In the genomic region with DNA sequence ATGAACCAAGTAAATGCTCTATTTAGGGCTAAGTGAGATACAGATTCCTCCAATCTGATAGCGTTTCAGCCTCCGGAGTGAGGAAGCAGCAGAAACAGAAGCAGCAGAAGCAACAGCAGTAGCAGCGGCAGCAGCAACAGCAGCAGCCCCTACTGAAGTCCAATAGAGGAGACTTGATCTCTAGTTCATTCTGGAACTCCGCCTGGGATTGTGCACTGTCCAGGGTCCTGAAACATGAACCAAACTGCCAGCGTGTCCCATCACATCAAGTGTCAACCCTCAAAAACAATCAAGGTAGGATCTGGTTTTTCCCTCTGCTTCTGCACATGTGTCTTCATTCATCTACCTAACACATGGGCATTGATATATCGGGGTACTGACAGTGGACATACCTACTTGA, we compare ENCODE assay signal across 12 cellular contexts. TPM values are rescaled to one million over a fixed set of nuclear protein-coding genes. Genes with fewer than 3 reads are reported as not detected.
A peak's percentile ranks its signal among the peaks of the same experiment; 100 is the strongest.
DNase-seq lines count a peak whose midpoint lies in the region; ATAC-seq, FAIRE-seq and TF ChIP-seq lines count a peak whose summit lies in the region.
"Had no signal": no experiment of that assay in that cellular context is flagged by ENCODE, and none has a peak within 500 bp of the region (broad histone marks: within the 10 kb centered on the region; RNA-seq: fewer than 3 reads in every experiment).

TSS of gene DPP10 (plus strand) at position 97 of the 400 bp plus-strand sequence.

- FAIRE-seq in HepG2 (lab: Jason Lieb, UNC): no peak

- no peaks in the 10 kb centered on the region for H3K79me2 ChIP-seq in HepG2 (ENCODE audit: insufficient read depth, low read length)

- no peak for TF ChIP-seq RAD21 in HepG2 (CRISPR knock-in tag; IDR thresholded peaks at IDR 0.05)

- no TSS peak for BruUV-seq in HepG2 (replicated peaks; lab: Mats Ljungman, UMichigan)

- CTCF ChIA-PET in HepG2 (lab: Yijun Ruan, JAX; ENCODE audit: low intra/inter-chr PET ratio, low total read pairs): no interaction called here

- H3K4me1 ChIP-seq in HepG2 (ENCODE audit: insufficient read depth, low read length): no peaks in the 10 kb centered on the region
- H3K4me1 ChIP-seq in spleen: no peaks in the 10 kb centered on the region

- intact Hi-C loops in HepG2 (cut with micrococcal nuclease; ENCODE audit: unreplicated experiment): loop anchor here (5.0 kb wide), 1 partner anchor 375 kb away; no protein-coding TSS in a partner anchor
- intact Hi-C loops in spleen (cut with DNase I; ENCODE audit: low total_unique reads): no loop called here

- no peak within 1 kb of the TSS for H3K4me2 ChIP-seq in HepG2 (ENCODE audit: low read depth, low read length)

- peaks cover 13% of the 10 kb centered on the region for H3K27me3 Mint-ChIP-seq in activated naive CD8-positive, alpha-beta T cell treated with anti-CD3 and anti-CD28 coated beads, Interleukin-2, amount 50 U/mL, for 24 hours

- no peak within 1 kb of the TSS for H3K4me3 Mint-ChIP-seq in activated naive CD8-positive, alpha-beta T cell treated with anti-CD3 and anti-CD28 coated beads, Interleukin-2, amount 50 U/mL, for 24 hours
- H3K4me3 Mint-ChIP-seq: activated B cell treated with CpG ODN at 0.5 μM for 24 hours had no signal

- no peak within 1 kb of the TSS for H3K27ac Mint-ChIP-seq in activated naive CD8-positive, alpha-beta T cell treated with anti-CD3 and anti-CD28 coated beads, Interleukin-2, amount 50 U/mL, for 24 hours
- H3K27ac Mint-ChIP-seq: activated B cell treated with CpG ODN at 0.5 μM for 24 hours had no signal

- TF ChIP-seq POLR2A in HepG2 (IDR thresholded peaks at IDR 0.05; ENCODE audit: insufficient read depth in 1 of 2, low read depth in 2 of 2, low read length in 2 of 2): no peak
- TF ChIP-seq POLR2A in spleen (IDR thresholded peaks at IDR 0.05): no peak

- H3K9ac ChIP-seq in HepG2 (ENCODE audit: insufficient read depth, low read depth, low read length): no peak within 1 kb of the TSS

- H3K9me3 ChIP-seq in HepG2 (ENCODE audit: low read length): no peaks in the 10 kb centered on the region
- H3K9me3 ChIP-seq in spleen: no peaks in the 10 kb centered on the region
- H3K9me3 ChIP-seq: ovary had no signal

- POLR2A ChIA-PET in HepG2 (lab: Yijun Ruan, JAX): no interaction called here

- TF ChIP-seq EP300 in HepG2 (IDR thresholded peaks at IDR 0.05; ENCODE audit: low read depth in 2 of 2, low read length in 2 of 2) (no peak), HepG2 (CRISPR knock-in tag; IDR thresholded peaks at IDR 0.05; ENCODE audit: borderline replicate concordance) (no peak)

- H3K36me3 ChIP-seq in HepG2 (replicated peaks in 1 of 2; ENCODE audit: control insufficient read depth in 1 of 2, insufficient read depth in 2 of 2, low read length in 2 of 2): no peaks in the 10 kb centered on the region
- H3K36me3 ChIP-seq in spleen: no peaks in the 10 kb centered on the region
- H3K36me3 ChIP-seq: ovary had no signal

- no peak for ATAC-seq in activated naive CD8-positive, alpha-beta T cell treated with anti-CD3 and anti-CD28 coated beads, Interleukin-2, amount 50 U/mL, for 24 hours
- ATAC-seq in HepG2: peak; percentile 61

- peaks cover 6% of the 10 kb centered on the region for H3K9me3 Mint-ChIP-seq in activated naive CD8-positive, alpha-beta T cell treated with anti-CD3 and anti-CD28 coated beads, Interleukin-2, amount 50 U/mL, for 24 hours
- H3K9me3 Mint-ChIP-seq: activated B cell treated with CpG ODN at 0.5 μM for 24 hours had no signal

- H3K27ac ChIP-seq in HepG2 (ENCODE audit: extremely low read length, insufficient read depth, low read length): no peak within 1 kb of the TSS
- H3K27ac ChIP-seq in spleen: no peak within 1 kb of the TSS
- H3K27ac ChIP-seq: ovary had no signal

- H4K20me1 ChIP-seq in HepG2 (ENCODE audit: insufficient read depth, low read length): no peaks in the 10 kb centered on the region

- in situ Hi-C loops in Caki2 (cut with HindIII; ENCODE audit: low pct_unique_long_range_greater_than_20kb, low sequenced_read_pairs) (no loop called here), HepG2 (cut with HindIII; ENCODE audit: extremely low pct_ligation_motif_present, low pct_unique_long_range_greater_than_20kb) (no loop called here)

- H3K36me3 Mint-ChIP-seq in activated naive CD8-positive, alpha-beta T cell treated with anti-CD3 and anti-CD28 coated beads, Interleukin-2, amount 50 U/mL, for 24 hours (ENCODE audit: low read depth): no peaks in the 10 kb centered on the region

- no peaks in the 10 kb centered on the region for H3K4me1 Mint-ChIP-seq in activated naive CD8-positive, alpha-beta T cell treated with anti-CD3 and anti-CD28 coated beads, Interleukin-2, amount 50 U/mL, for 24 hours
- H3K4me1 Mint-ChIP-seq: activated B cell treated with CpG ODN at 0.5 μM for 24 hours had no signal

- WGBS in HepG2 (ENCODE audit: low lambda C conversion rate): 10% methylated on average over 6 of the region's 6 CpGs
- 18 to 34% (median 21%) methylated on average over 6 of the region's 6 CpGs for WGBS in spleen, 5 donors

- H3K27me3 ChIP-seq in HepG2 (ENCODE audit: control insufficient read depth in 1 of 2, insufficient read depth in 2 of 2, low read length in 2 of 2) (no peaks in the 10 kb centered on the region; a peak in 2 of 5 replicates), spleen (replicated peaks in 1 of 7) (no peaks in the 10 kb centered on the region)
- H3K27me3 ChIP-seq: ovary had no signal

- H3K4me3 ChIP-seq in HepG2 (replicated peaks in 1 of 3; ENCODE audit: insufficient read depth in 1 of 3, low read depth in 2 of 3, low read length in 3 of 3) (no peak within 1 kb of the TSS), spleen (no peak within 1 kb of the TSS)
- H3K4me3 ChIP-seq: ovary had no signal

- TF ChIP-seq CTCF in HepG2 (CRISPR knock-in tag; IDR thresholded peaks at IDR 0.05) (no peak), spleen (IDR thresholded peaks at IDR 0.05 in 8 of 11, conservative IDR thresholded peaks at IDR 0.05 in 3 of 11) (no peak)

- DNase-seq in Caki2 (ENCODE audit: low read depth) (peak; percentile 35), HuH-7 (ENCODE audit: low spot score) (peak; percentile 4), HepG2 (ENCODE audit: low spot score) (peak; percentile 13), spleen (no peak), T1000 (lab: John Stamatoyannopoulos, UW) (no peak), putamen (ENCODE audit: low spot score) (no peak), NCI-H128 (lab: John Stamatoyannopoulos, UW; ENCODE audit: unreplicated experiment) (no peak)
- DNase-seq in activated naive CD8-positive, alpha-beta T cell treated with anti-CD3 and anti-CD28 coated beads, Interleukin-2, amount 50 U/mL, for 24 hours: peak; percentile 6
- DNase-seq: activated B cell treated with CpG ODN at 0.5 μM for 24 hours, DMS79 treated with DMSO at 0.1 percent for 48 hours had no signal

- H2AFZ ChIP-seq in HepG2 (ENCODE audit: low read length): no peak within 1 kb of the TSS

TF ChIP-seq in HepG2, 621 proteins besides CTCF, POLR2A, EP300 and RAD21 (continues in another document):
- TF ChIP-seq ZNF383 (CRISPR knock-in tag; IDR thresholded peaks at IDR 0.05; ENCODE audit: borderline replicate concordance): no peak
- TF ChIP-seq ZMAT3 (CRISPR knock-in tag; conservative IDR thresholded peaks at IDR 0.05): no peak
- no peak for TF ChIP-seq ZBTB7B (CRISPR knock-in tag; IDR thresholded peaks at IDR 0.05)
- TF ChIP-seq, protein P1, sequence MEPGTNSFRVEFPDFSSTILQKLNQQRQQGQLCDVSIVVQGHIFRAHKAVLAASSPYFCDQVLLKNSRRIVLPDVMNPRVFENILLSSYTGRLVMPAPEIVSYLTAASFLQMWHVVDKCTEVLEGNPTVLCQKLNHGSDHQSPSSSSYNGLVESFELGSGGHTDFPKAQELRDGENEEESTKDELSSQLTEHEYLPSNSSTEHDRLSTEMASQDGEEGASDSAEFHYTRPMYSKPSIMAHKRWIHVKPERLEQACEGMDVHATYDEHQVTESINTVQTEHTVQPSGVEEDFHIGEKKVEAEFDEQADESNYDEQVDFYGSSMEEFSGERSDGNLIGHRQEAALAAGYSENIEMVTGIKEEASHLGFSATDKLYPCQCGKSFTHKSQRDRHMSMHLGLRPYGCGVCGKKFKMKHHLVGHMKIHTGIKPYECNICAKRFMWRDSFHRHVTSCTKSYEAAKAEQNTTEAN (CRISPR knock-in tag; conservative IDR thresholded peaks at IDR 0.05): 0 out of 2 replicates have a peak, but pooled peaks have one; percentile 20

RNA-seq across cellular contexts. Expression of gene DPP10, which starts in this region (rescaled TPM):
- 0.61 TPM in 2 replicates for total RNA-seq in Caki2 (2014; rRNA removed; shearing (Covaris generic); ENCODE audit: low replicate concordance)
- 0.84 and 1.7 TPM in 2 replicates for total RNA-seq in HepG2 (2016; rRNA removed; fragmentation: Illumina TruSeq; extraction: Trizol)
- 0.44 and 0.51 TPM in 2 replicates for total RNA-seq in HepG2 (2016; cell fraction: cytosol; rRNA removed; fragmentation: Illumina TruSeq; extraction: Trizol; ENCODE audit: low read depth)
- 1.1 and 2.0 TPM in 2 replicates for total RNA-seq in HepG2 (2016; cell fraction: insoluble cytoplasmic fraction; rRNA removed; fragmentation: Illumina TruSeq; extraction: Trizol)
- 1.3 and 1.5 TPM in 2 replicates for total RNA-seq in HepG2 (2016; cell fraction: membrane; rRNA removed; fragmentation: Illumina TruSeq; extraction: Trizol)
- 3.9 and 4.7 TPM in 2 replicates for total RNA-seq in HepG2 (2016; cell fraction: nucleus; rRNA removed; fragmentation: Illumina TruSeq; extraction: Trizol)
- 0.37 and 0.95 TPM in 2 replicates for polyA plus RNA-seq in HepG2 (2011; rRNA removed)
- 0.47 and 0.55 TPM in 2 replicates for polyA plus RNA-seq in HepG2 (2011; cell fraction: cytosol; rRNA removed)
- 0.61 and 0.87 TPM in 2 replicates for polyA plus RNA-seq in HepG2 (2011; cell fraction: nucleus; rRNA removed)
- polyA plus RNA-seq in HepG2 (2012): 0.89 and 1.2 TPM in 2 replicates
- 0.37 and 0.42 TPM in 2 replicates for polyA plus RNA-seq in HepG2 (2016; cell fraction: cytosol; fragmentation: Illumina TruSeq; extraction: Trizol; ENCODE audit: low read depth)
- 1.0 and 1.3 TPM in 2 replicates for polyA plus RNA-seq in HepG2 (2016; cell fraction: insoluble cytoplasmic fraction; fragmentation: Illumina TruSeq; extraction: Trizol; ENCODE audit: low read depth)
- 0.83 and 1.0 TPM in 2 replicates for polyA plus RNA-seq in HepG2 (2016; cell fraction: membrane; fragmentation: Illumina TruSeq; extraction: Trizol; ENCODE audit: low read depth)
- polyA plus RNA-seq in HepG2 (2016; cell fraction: nucleus; fragmentation: Illumina TruSeq; extraction: Trizol; ENCODE audit: insufficient read depth, low read depth): 1.9 and 2.1 TPM in 2 replicates
- 1.2 TPM in 1 of 2 replicates, not detected in the other for polyA minus RNA-seq in HepG2 (2011; rRNA and poly(A)+ RNA removed; ENCODE audit: low replicate concordance)
- polyA minus RNA-seq in HepG2 (2011; cell fraction: cytosol; rRNA and poly(A)+ RNA removed): 0.49 and 0.97 TPM in 2 replicates
- polyA minus RNA-seq in HepG2 (2011; cell fraction: nucleus; rRNA and poly(A)+ RNA removed): 9.3 and 10.4 TPM in 2 replicates
- not detected for total RNA-seq in spleen
- polyA plus RNA-seq in spleen: under 1 TPM in 1 of 3 donors, not detected in 2; 0.02 TPM
- total RNA-seq: activated B cell treated with CpG ODN at 0.5 μM for 24 hours, aorta had no signal

Comparison
In these comparisons a context has a peak if more than half of its experiments do, and no peak if none do; other contexts are left out.
1. Peak in DNase-seq in Caki2; RNA of the gene not detected or under 1 TPM.
2. DNase-seq: peak in HuH-7 (single experiment), activated naive CD8-positive, alpha-beta T cell treated with anti-CD3 and anti-CD28 coated beads, Interleukin-2, amount 50 U/mL, for 24 hours (single experiment) and HepG2 (single experiment); none in spleen (single experiment), T1000 (single experiment), putamen (single experiment) and NCI-H128 (single experiment).